In genomic region chr3:12267380-12268030, GRCh38 we compare ENCODE assay signal across 16 cellular contexts. TPM values are rescaled to one million over a fixed set of nuclear protein-coding genes. Genes with fewer than 3 reads are reported as not detected.
"Had no signal": no experiment of that assay in that cellular context is flagged by ENCODE, and none has a peak within 500 bp of the region (broad histone marks: within the 10 kb centered on the region; RNA-seq: fewer than 3 reads in every experiment).

No MANE protein-coding gene starts in this region.

- DNase-seq: cerebellar nuclear complex; effector CD8-positive, alpha-beta T cell; natural killer cell; posterior cingulate gyrus; sigmoid colon; small intestine; stimulated activated CD4-positive, alpha-beta T cell treated with anti-CD3 and anti-CD28 coated beads, Interleukin-12 subunit alpha, Interleukin-12 subunit beta, amount 100 ng/mL, for 4 hours; stimulated activated naive CD4-positive, alpha-beta T cell; stomach; tibial artery; upper lobe of left lung; uterus had no signal

- H3K79me2 ChIP-seq: hepatocyte had no signal

- H2AFZ ChIP-seq: hepatocyte had no signal

- H3K27ac ChIP-seq: hepatocyte, sigmoid colon, stomach, suprapubic skin, tibial artery, upper lobe of left lung, uterus had no signal

- H3K27me3 ChIP-seq: hepatocyte, sigmoid colon, stomach, suprapubic skin, tibial artery, upper lobe of left lung, uterus had no signal

- H3K9me3 ChIP-seq: sigmoid colon, stomach, suprapubic skin, tibial artery, upper lobe of left lung, uterus had no signal

- H3K36me3 ChIP-seq: sigmoid colon, stomach, suprapubic skin, tibial artery, upper lobe of left lung, uterus had no signal

- H3K4me1 ChIP-seq: sigmoid colon, suprapubic skin, tibial artery, uterus had no signal

- ATAC-seq: esophagus mucosa, natural killer cell had no signal

- H3K4me3 ChIP-seq: hepatocyte, sigmoid colon, stomach, suprapubic skin, tibial artery, upper lobe of left lung, uterus had no signal

- H3K4me2 ChIP-seq: hepatocyte had no signal

RNA-seq across cellular contexts. Expression of gene PPARG, which starts 21.4 kb away (rescaled TPM):
- total RNA-seq: neural crest cell had no signal
